17 cellular contexts compared by ENCODE assay signal in the genomic region with DNA sequence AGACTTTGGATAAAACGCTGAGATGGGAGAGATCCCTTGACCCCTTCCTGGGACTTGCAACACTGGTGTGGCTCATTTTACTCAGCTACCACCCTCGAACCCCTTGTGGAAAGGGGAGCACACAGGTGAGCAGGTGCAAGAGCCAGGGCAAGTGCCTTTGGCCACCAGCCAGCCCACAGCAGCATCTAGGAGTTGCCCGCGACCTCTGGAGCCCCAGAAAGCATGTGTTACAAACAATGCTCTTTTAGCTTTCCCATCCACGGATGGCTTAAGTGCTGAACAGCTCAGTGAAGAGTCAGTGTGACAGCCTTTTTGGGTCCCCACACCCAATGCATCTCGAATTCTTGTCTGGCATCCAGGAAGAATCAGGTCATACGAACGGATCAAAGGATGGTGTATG.
A peak's percentile ranks its signal among the peaks of the same experiment; 100 is the strongest.
DNase-seq lines count a peak whose midpoint lies in the region; ATAC-seq and TF ChIP-seq lines count a peak whose summit lies in the region.
"Had no signal": no experiment of that assay in that cellular context is flagged by ENCODE, and none has a peak within 500 bp of the region (broad histone marks: within the 10 kb centered on the region; RNA-seq: fewer than 3 reads in every experiment).

No MANE protein-coding gene starts in this region.

- H3K27ac ChIP-seq in adrenal gland (peak overlapping the region in 3 of 5 donors; percentile 61 to 82 (median 71)), neuronal stem cell (replicated peaks; ENCODE audit: low read length) (no peak overlapping the region), trophoblast cell (ENCODE audit: low read depth, low read length) (no peak overlapping the region)

- H3K36me3 ChIP-seq in adrenal gland (replicated peaks in 1 of 2) (no peaks in the 10 kb centered on the region), neuronal stem cell (replicated peaks in 1 of 2; ENCODE audit: control insufficient read depth in 2 of 2, insufficient read depth in 2 of 2, low read length in 2 of 2) (no peaks in the 10 kb centered on the region), trophoblast cell (ENCODE audit: control insufficient read depth in 1 of 2, insufficient read depth in 2 of 2, low read length in 2 of 2) (no peaks in the 10 kb centered on the region)
- H3K36me3 ChIP-seq: BE2C had no signal

- no peak overlapping the region for H2BK5ac ChIP-seq in neuronal stem cell (ENCODE audit: low read length)
- H2BK5ac ChIP-seq in trophoblast cell (ENCODE audit: low read depth, low read length, poor library complexity) = no peak overlapping the region

- H2AFZ ChIP-seq in neuronal stem cell (ENCODE audit: low read length) = peak overlapping the region; percentile 5
- H2AFZ ChIP-seq in trophoblast cell (ENCODE audit: insufficient read depth, low read length, poor library complexity) = no peak overlapping the region

- intact Hi-C loops in adrenal gland (cut with DNase I) = no loop called here

- ATAC-seq in GM19397 (IDR thresholded peaks at IDR 0.05; ENCODE audit: unreplicated experiment) = no peak
- ATAC-seq: CD8-positive, alpha-beta T cell; Panc1 had no signal

- no peak overlapping the region for H2BK120ac ChIP-seq in neuronal stem cell (ENCODE audit: low read depth, low read length)
- H2BK120ac ChIP-seq in trophoblast cell (ENCODE audit: insufficient read depth, low read length, poor library complexity) = no peak overlapping the region

- H3K79me1 ChIP-seq in neuronal stem cell (ENCODE audit: low read depth, low read length) (no peaks in the 10 kb centered on the region), trophoblast cell (ENCODE audit: low read length) (no peaks in the 10 kb centered on the region)

- DNase-seq in DMS79 (lab: John Stamatoyannopoulos, UW) (peak; percentile 3), NCI-H1105 (lab: John Stamatoyannopoulos, UW) (peak; percentile 13), adrenal gland (no peak), neuronal stem cell (ENCODE audit: low spot score) (no peak), trophoblast cell (no peak), midbrain (lab: John Stamatoyannopoulos, UW) (no peak)
- DNase-seq: BE2C; CD8-positive, alpha-beta T cell; EL; NCI-H1417 treated with DMSO at 0.1 percent for 48 hours; NCI-H2029 treated with DMSO at 0.1 percent for 48 hours; NCI-H446; NCI-H748 treated with DMSO at 0.1 percent for 48 hours; Right ventricle myocardium superior; SK-N-SH had no signal

- TF ChIP-seq POLR2A in adrenal gland (IDR thresholded peaks at IDR 0.05) = no peak

- H3K4ac ChIP-seq in neuronal stem cell (ENCODE audit: low read length) (no peak overlapping the region), trophoblast cell (ENCODE audit: low read depth, low read length) (no peak overlapping the region)

- H3K23ac ChIP-seq in neuronal stem cell (ENCODE audit: low read depth, low read length, poor library complexity) = no peak overlapping the region
- no peak overlapping the region for H3K23ac ChIP-seq in trophoblast cell (ENCODE audit: low read length)

- H3K4me2 ChIP-seq in neuronal stem cell (ENCODE audit: insufficient read depth, low read length, poor library complexity, severe bottlenecking) = no peak overlapping the region
- no peak overlapping the region for H3K4me2 ChIP-seq in trophoblast cell (ENCODE audit: low read length)

- no peak overlapping the region for H2BK12ac ChIP-seq in neuronal stem cell (ENCODE audit: low read length)
- no peak overlapping the region for H2BK12ac ChIP-seq in trophoblast cell (ENCODE audit: low read length)

- H4K8ac ChIP-seq in neuronal stem cell (ENCODE audit: low read depth, low read length) (no peak overlapping the region), trophoblast cell (ENCODE audit: low read depth, low read length) (no peak overlapping the region)

- no peak overlapping the region for H2BK15ac ChIP-seq in neuronal stem cell (ENCODE audit: low read length)

- no peak overlapping the region for H4K12ac ChIP-seq in trophoblast cell (ENCODE audit: low read depth, low read length)

- H3K14ac ChIP-seq in neuronal stem cell (ENCODE audit: low read length) (no peak overlapping the region), trophoblast cell (ENCODE audit: low read length) (no peak overlapping the region)

- H4K91ac ChIP-seq in neuronal stem cell (ENCODE audit: low read depth, low read length, poor library complexity) (no peak overlapping the region), trophoblast cell (ENCODE audit: low read depth, low read length) (no peak overlapping the region)

- TF ChIP-seq CTCF in adrenal gland (IDR thresholded peaks at IDR 0.05) = no peak

- H2AK5ac ChIP-seq in neuronal stem cell (ENCODE audit: low read depth, low read length) = no peak overlapping the region
- H2AK5ac ChIP-seq in trophoblast cell (ENCODE audit: low read length) = no peak overlapping the region

- H3K4me1 ChIP-seq in adrenal gland (replicated peaks in 1 of 2) (peaks cover 14 to 18% of the 10 kb centered on the region in 2 donors), neuronal stem cell (ENCODE audit: control insufficient read depth in 2 of 2, insufficient read depth in 1 of 2, low read depth in 1 of 2, low read length in 2 of 2) (no peaks in the 10 kb centered on the region), trophoblast cell (ENCODE audit: control insufficient read depth in 1 of 2, insufficient read depth in 2 of 2, low read length in 2 of 2) (no peaks in the 10 kb centered on the region)
- H3K4me1 ChIP-seq: BE2C had no signal

- H3K9me3 ChIP-seq in adrenal gland (replicated peaks in 1 of 3) (no peaks in the 10 kb centered on the region), neuronal stem cell (replicated peaks in 1 of 2; ENCODE audit: control insufficient read depth in 2 of 2, insufficient read depth in 1 of 2, low read depth in 1 of 2, low read length in 2 of 2) (peaks cover 0 to 2% of the 10 kb centered on the region in 2 donors), trophoblast cell (ENCODE audit: insufficient read depth, low read depth, low read length) (peaks cover 2% of the 10 kb centered on the region)
- H3K9me3 ChIP-seq: BE2C, SK-N-SH had no signal

- H3K9ac ChIP-seq in neuronal stem cell (ENCODE audit: low read depth, low read length, poor library complexity) (no peak overlapping the region), trophoblast cell (ENCODE audit: low read length) (no peak overlapping the region)
- H3K9ac ChIP-seq: SK-N-SH had no signal

- 67 to 80% (median 76%) methylated on average over 6 to 8 of the region's 8 CpGs for WGBS in adrenal gland, 4 donors
- WGBS in neuronal stem cell (ENCODE audit: extremely low coverage in 2 of 2, insufficient read length in 2 of 2, insufficient replicate concordance in 1 of 2), 2 donors = no CpG with 5 or more reads among the region's 8 CpGs
- no CpG with 5 or more reads among the region's 8 CpGs for WGBS in trophoblast cell (ENCODE audit: extremely low coverage, insufficient coverage, insufficient read length)

- H3K27me3 ChIP-seq in adrenal gland = no peaks in the 10 kb centered on the region
- H3K27me3 ChIP-seq in neuronal stem cell (ENCODE audit: control insufficient read depth in 3 of 3, insufficient read depth in 3 of 3, low read depth in 1 of 3, low read length in 3 of 3) = no peaks in the 10 kb centered on the region
- H3K27me3 ChIP-seq in trophoblast cell (ENCODE audit: insufficient read depth, low read length) = no peaks in the 10 kb centered on the region

- H3K18ac ChIP-seq in neuronal stem cell (ENCODE audit: low read length) = no peak overlapping the region
- H3K18ac ChIP-seq in trophoblast cell (ENCODE audit: low read length) = no peak overlapping the region

- no peaks in the 10 kb centered on the region for H3K79me2 ChIP-seq in trophoblast cell (ENCODE audit: control insufficient read depth, insufficient read depth, low read length, poor library complexity)

- no peak overlapping the region for H3K4me3 ChIP-seq in adrenal gland
- H3K4me3 ChIP-seq in neuronal stem cell (ENCODE audit: low read length in 2 of 2) = no peak overlapping the region
- no peak overlapping the region for H3K4me3 ChIP-seq in trophoblast cell (ENCODE audit: low read depth, low read length)

Comparison
In these comparisons a context has a peak if more than half of its experiments do, and no peak if none do; other contexts are left out.
1. DNase-seq: peak in DMS79 (single experiment) and NCI-H1105 (single experiment); none in adrenal gland (0 of 7), neuronal stem cell (single experiment), trophoblast cell (0 of 2) and midbrain (single experiment).
2. H3K27ac ChIP-seq: peak in adrenal gland (3 of 5); none in neuronal stem cell (single experiment) and trophoblast cell (single experiment).